ENCODE assay signal across 31 cellular contexts in the genomic region with DNA sequence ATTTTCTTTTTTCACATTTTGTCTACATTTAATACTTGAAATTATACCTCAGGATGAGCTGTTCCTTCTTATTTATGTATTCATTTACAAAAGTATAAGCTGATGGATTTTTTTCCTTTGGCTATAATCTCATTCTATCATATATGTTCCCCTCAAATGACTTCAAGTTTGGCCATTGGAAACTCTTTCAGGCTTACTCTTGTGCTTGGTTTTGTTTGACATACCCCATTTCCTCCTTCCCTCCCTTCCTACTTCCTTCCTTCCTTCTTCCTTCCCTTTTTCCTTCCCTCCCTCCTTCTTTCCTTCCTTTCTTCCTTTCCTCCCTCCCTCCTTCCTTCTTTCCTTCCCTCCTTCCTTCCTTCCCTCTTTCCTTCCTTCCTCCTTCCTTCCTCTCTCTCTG.
DNase-seq lines count a peak whose midpoint lies in the region; ATAC-seq, FAIRE-seq and TF ChIP-seq lines count a peak whose summit lies in the region.
"Had no signal": no experiment of that assay in that cellular context is flagged by ENCODE, and none has a peak within 500 bp of the region (broad histone marks: within the 10 kb centered on the region; RNA-seq: fewer than 3 reads in every experiment).

No MANE protein-coding gene starts in this region.

- H3K27ac ChIP-seq in HepG2 (ENCODE audit: extremely low read length, insufficient read depth, low read length) (no peak overlapping the region), right lobe of liver (no peak overlapping the region), K562 (ENCODE audit: extremely low read depth, low read depth, low read length) (no peak overlapping the region)
- H3K27ac ChIP-seq: 22Rv1; A549; BLaER1; BLaER1 treated with 17β-estradiol and CSF1 and Interleukin-3, amounts not matched to agents 10 nM and 100 nM; C4-2B had no signal

- TF ChIP-seq RAD21 in HepG2 (CRISPR knock-in tag; IDR thresholded peaks at IDR 0.05): no peak
- no peak for TF ChIP-seq RAD21 in K562 (CRISPR knock-in tag; conservative IDR thresholded peaks at IDR 0.05 in 1 of 2, IDR thresholded peaks at IDR 0.05 in 1 of 2)

- intact Hi-C loops in HepG2 (cut with micrococcal nuclease; ENCODE audit: unreplicated experiment) (no loop called here), right lobe of liver (cut with DNase I) (no loop called here), K562 (cut with micrococcal nuclease) (no loop called here)

- H3K4me3 ChIP-seq in HepG2 (replicated peaks in 1 of 3; ENCODE audit: insufficient read depth in 1 of 3, low read depth in 2 of 3, low read length in 3 of 3) (no peak overlapping the region), right lobe of liver (no peak overlapping the region), K562 (no peak overlapping the region)
- H3K4me3 ChIP-seq: A549; BLaER1; BLaER1 treated with 17β-estradiol and CSF1 and Interleukin-3, amounts not matched to agents 10 nM and 100 nM had no signal

- H3K4me2 ChIP-seq in HepG2 (ENCODE audit: low read depth, low read length): no peak overlapping the region
- no peak overlapping the region for H3K4me2 ChIP-seq in K562 (ENCODE audit: insufficient read depth, low read length)
- H3K4me2 ChIP-seq: A549; BLaER1; BLaER1 treated with 17β-estradiol and CSF1 and Interleukin-3, amounts not matched to agents 10 nM and 100 nM had no signal

- H3K9ac ChIP-seq in HepG2 (ENCODE audit: insufficient read depth, low read depth, low read length): no peak overlapping the region
- H3K9ac ChIP-seq in K562 (ENCODE audit: insufficient read depth in 1 of 2, low read depth in 2 of 2, low read length in 2 of 2): no peak overlapping the region
- H3K9ac ChIP-seq: BLaER1; BLaER1 treated with 17β-estradiol and CSF1 and Interleukin-3, amounts not matched to agents 10 nM and 100 nM had no signal

- in situ Hi-C loops in HepG2 (cut with HindIII; ENCODE audit: extremely low pct_ligation_motif_present, low pct_unique_long_range_greater_than_20kb) (no loop called here), K562 (cut with MboI) (no loop called here)

- TF ChIP-seq CTCF in HepG2 (CRISPR knock-in tag; IDR thresholded peaks at IDR 0.05): no peak
- no peak for TF ChIP-seq CTCF in right lobe of liver (IDR thresholded peaks at IDR 0.05)
- no peak for TF ChIP-seq CTCF in K562 (IDR thresholded peaks at IDR 0.05 in 2 of 3, conservative IDR thresholded peaks at IDR 0.05 in 1 of 3; ENCODE audit: insufficient read depth in 2 of 3, low read depth in 1 of 3, low read length in 3 of 3)

- no peaks in the 10 kb centered on the region for H3K9me1 ChIP-seq in K562 (ENCODE audit: control insufficient read depth, insufficient read depth, low read length)

- peaks cover 41% of the 10 kb centered on the region for H3K9me3 ChIP-seq in HepG2 (ENCODE audit: low read length)
- H3K9me3 ChIP-seq in right lobe of liver: peaks cover 0 to 3% (median 0%) of the 10 kb centered on the region in 4 donors
- H3K9me3 ChIP-seq in K562 (replicated peaks; ENCODE audit: control insufficient read depth, insufficient read depth, low read depth, low read length): no peaks in the 10 kb centered on the region
- H3K9me3 ChIP-seq: A549, BE2C, BLaER1, Caco-2 had no signal

- TF ChIP-seq POLR2A in HepG2 (IDR thresholded peaks at IDR 0.05; ENCODE audit: insufficient read depth in 1 of 2, low read depth in 2 of 2, low read length in 2 of 2) (no peak), right lobe of liver (IDR thresholded peaks at IDR 0.05) (no peak), K562 (conservative IDR thresholded peaks at IDR 0.05) (no peak)

- no peak for DNase-seq in HepG2 (ENCODE audit: low spot score)
- no peak for DNase-seq in right lobe of liver
- no peak for DNase-seq in K562 (ENCODE audit: extremely low read depth in 1 of 4, low spot score in 3 of 4)
- DNase-seq in NCI-H524 treated with DMSO at 0.1 percent for 48 hours (lab: John Stamatoyannopoulos, UW): no peak
- DNase-seq: 8988T; ACHN; AML-193; BE2C; C1 segment of cervical spinal cord; Caco-2; Calu3; CD4-positive, alpha-beta memory T cell; CD4-positive, alpha-beta T cell; CD4-positive, CD25-positive, alpha-beta regulatory T cell; CD8-positive, alpha-beta memory T cell; CD8-positive, alpha-beta T cell; COR-L47; DMS 273 treated with DMSO at 0.1 percent for 48 hours; DMS153; DMS53; DMS79; DMS79 treated with DMSO at 0.1 percent for 48 hours; DND-41; EL had no signal

- no peak for TF ChIP-seq EP300 in HepG2 (IDR thresholded peaks at IDR 0.05; ENCODE audit: low read depth in 2 of 2, low read length in 2 of 2)
- TF ChIP-seq EP300 in HepG2 (CRISPR knock-in tag; IDR thresholded peaks at IDR 0.05; ENCODE audit: borderline replicate concordance): no peak
- TF ChIP-seq EP300 in K562 (IDR thresholded peaks at IDR 0.05; ENCODE audit: low read length): no peak

- no peaks in the 10 kb centered on the region for H3K79me2 ChIP-seq in HepG2 (ENCODE audit: insufficient read depth, low read length)
- H3K79me2 ChIP-seq in K562 (ENCODE audit: control insufficient read depth, insufficient read depth, low read length): no peaks in the 10 kb centered on the region

- no peaks in the 10 kb centered on the region for H3K27me3 ChIP-seq in HepG2 (ENCODE audit: control insufficient read depth in 1 of 2, insufficient read depth in 2 of 2, low read length in 2 of 2)
- H3K27me3 ChIP-seq in right lobe of liver: no peaks in the 10 kb centered on the region
- H3K27me3 ChIP-seq in K562 (ENCODE audit: control insufficient read depth in 2 of 2, insufficient read depth in 2 of 2, low read length in 2 of 2): no peaks in the 10 kb centered on the region
- H3K27me3 ChIP-seq: BE2C; BLaER1; BLaER1 treated with 17β-estradiol and CSF1 and Interleukin-3, amounts not matched to agents 10 nM and 100 nM had no signal

- no peaks in the 10 kb centered on the region for H4K20me1 ChIP-seq in HepG2 (ENCODE audit: insufficient read depth, low read length)
- no peaks in the 10 kb centered on the region for H4K20me1 ChIP-seq in K562 (replicated peaks; ENCODE audit: control insufficient read depth, insufficient read depth, low read length)
- H4K20me1 ChIP-seq: BLaER1; BLaER1 treated with 17β-estradiol and CSF1 and Interleukin-3, amounts not matched to agents 10 nM and 100 nM had no signal

- ATAC-seq in HepG2 (no peak), right lobe of liver (no peak), K562 (no peak)
- ATAC-seq: A549; CD8-positive, alpha-beta T cell had no signal

- H3K36me3 ChIP-seq in HepG2 (replicated peaks in 1 of 2; ENCODE audit: control insufficient read depth in 1 of 2, insufficient read depth in 2 of 2, low read length in 2 of 2) (no peaks in the 10 kb centered on the region), right lobe of liver (no peaks in the 10 kb centered on the region), K562 (ENCODE audit: control insufficient read depth, insufficient read depth, low read length) (no peaks in the 10 kb centered on the region)
- H3K36me3 ChIP-seq: BE2C; BLaER1; BLaER1 treated with 17β-estradiol and CSF1 and Interleukin-3, amounts not matched to agents 10 nM and 100 nM had no signal

- FAIRE-seq in HepG2 (lab: Jason Lieb, UNC): no peak
- FAIRE-seq in K562 (lab: Jason Lieb, UNC): no peak
- FAIRE-seq: A204.1, A549, D721Med had no signal

- POLR2A ChIA-PET in HepG2 (lab: Yijun Ruan, JAX): no interaction called here
- POLR2A ChIA-PET in K562 (lab: Yijun Ruan, JAX): no interaction called here

- H2AFZ ChIP-seq in HepG2 (ENCODE audit: low read length) (no peak overlapping the region), K562 (ENCODE audit: low read depth, low read length) (no peak overlapping the region)

- CTCF ChIA-PET in HepG2 (lab: Yijun Ruan, JAX; ENCODE audit: low intra/inter-chr PET ratio, low total read pairs) (no interaction called here), K562 (lab: Yijun Ruan, JAX; ENCODE audit: low intra/inter-chr PET ratio) (no interaction called here)

- BruUV-seq in HepG2 (replicated peaks; lab: Mats Ljungman, UMichigan) (no TSS peak), K562 (replicated peaks; lab: Mats Ljungman, UMichigan) (no TSS peak)

- H3K4me1 ChIP-seq in HepG2 (ENCODE audit: insufficient read depth, low read length): no peaks in the 10 kb centered on the region
- H3K4me1 ChIP-seq in right lobe of liver: no peaks in the 10 kb centered on the region
- no peaks in the 10 kb centered on the region for H3K4me1 ChIP-seq in K562 (replicated peaks in 1 of 2; ENCODE audit: control insufficient read depth in 2 of 2, insufficient read depth in 2 of 2, low read length in 2 of 2)
- H3K4me1 ChIP-seq: A549; BE2C; BLaER1; BLaER1 treated with 17β-estradiol and CSF1 and Interleukin-3, amounts not matched to agents 10 nM and 100 nM; Caco-2 had no signal

TF ChIP-seq in HepG2, 621 proteins besides CTCF, POLR2A, EP300 and RAD21:
- TF ChIP-seq, protein P1, sequence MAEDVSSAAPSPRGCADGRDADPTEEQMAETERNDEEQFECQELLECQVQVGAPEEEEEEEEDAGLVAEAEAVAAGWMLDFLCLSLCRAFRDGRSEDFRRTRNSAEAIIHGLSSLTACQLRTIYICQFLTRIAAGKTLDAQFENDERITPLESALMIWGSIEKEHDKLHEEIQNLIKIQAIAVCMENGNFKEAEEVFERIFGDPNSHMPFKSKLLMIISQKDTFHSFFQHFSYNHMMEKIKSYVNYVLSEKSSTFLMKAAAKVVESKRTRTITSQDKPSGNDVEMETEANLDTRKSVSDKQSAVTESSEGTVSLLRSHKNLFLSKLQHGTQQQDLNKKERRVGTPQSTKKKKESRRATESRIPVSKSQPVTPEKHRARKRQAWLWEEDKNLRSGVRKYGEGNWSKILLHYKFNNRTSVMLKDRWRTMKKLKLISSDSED (CRISPR knock-in tag; IDR thresholded peaks at IDR 0.05): no peak
- peak; percentile 46 for TF ChIP-seq HNRNPK (IDR thresholded peaks at IDR 0.05; ENCODE audit: low read depth, low read length, poor library complexity, severe bottlenecking)

TF ChIP-seq in K562, 482 proteins besides CTCF, POLR2A, EP300 and RAD21:
- no peak for TF ChIP-seq FUS (optimal IDR thresholded peaks at IDR 0.05; ENCODE audit: low read depth, low read length)
- TF ChIP-seq PCBP2 (IDR thresholded peaks at IDR 0.05; ENCODE audit: low read depth, low read length, poor library complexity, severe bottlenecking): peak; percentile 92
TF ChIP-seq in K562: peak in this region for 1.
